8 cellular contexts compared by ENCODE assay signal in genomic region chr1:162561037-162561615, GRCh38. TPM values are rescaled to one million over a fixed set of nuclear protein-coding genes. Genes with fewer than 3 reads are reported as not detected.
DNase-seq lines count a peak whose midpoint lies in the region; ATAC-seq and TF ChIP-seq lines count a peak whose summit lies in the region.

No MANE protein-coding gene starts in this region.

- H4K91ac ChIP-seq in trophoblast cell (ENCODE audit: low read depth, low read length) = peak overlapping the region; percentile 11

- H3K27me3 ChIP-seq in SU-DHL-6 (ENCODE audit: low read length) (no peaks in the 10 kb centered on the region), trophoblast cell (ENCODE audit: insufficient read depth, low read length) (no peaks in the 10 kb centered on the region), transverse colon (no peaks in the 10 kb centered on the region)

- H3F3A ChIP-seq in SU-DHL-6 (ENCODE audit: insufficient read depth) = no peaks in the 10 kb centered on the region

- peaks cover 47% of the 10 kb centered on the region for H3K4me1 Mint-ChIP-seq in activated naive CD8-positive, alpha-beta T cell treated with anti-CD3 and anti-CD28 coated beads, Interleukin-2, amount 50 U/mL, for 24 hours

- H2BK5ac ChIP-seq in trophoblast cell (ENCODE audit: low read depth, low read length, poor library complexity) = peak overlapping the region; percentile 24

- H3K9ac ChIP-seq in SU-DHL-6 (ENCODE audit: low read length) (peak overlapping the region; percentile 84), trophoblast cell (ENCODE audit: low read length) (peak overlapping the region; percentile 94)

- peak; percentile 24 for TF ChIP-seq EP300 in transverse colon (IDR thresholded peaks at IDR 0.05; ENCODE audit: low read depth)

- peak overlapping the region; percentile 92 for H3K27ac Mint-ChIP-seq in activated naive CD8-positive, alpha-beta T cell treated with anti-CD3 and anti-CD28 coated beads, Interleukin-2, amount 50 U/mL, for 24 hours

- no peaks in the 10 kb centered on the region for H3K9me3 Mint-ChIP-seq in activated naive CD8-positive, alpha-beta T cell treated with anti-CD3 and anti-CD28 coated beads, Interleukin-2, amount 50 U/mL, for 24 hours

- H2AK5ac ChIP-seq in trophoblast cell (ENCODE audit: low read length) = no peak overlapping the region

- intact Hi-C loops in cardiac septum (cut with DNase I) (loop anchor here (1.0 kb wide), 1 partner anchor 64 kb away; the partner anchor contains the start of gene UHMK1), transverse colon (cut with DNase I; ENCODE audit: low total_unique reads) (no loop called here)

- H4K20me1 ChIP-seq in SU-DHL-6 (ENCODE audit: low read depth, low read length) = no peaks in the 10 kb centered on the region

- peak overlapping the region; percentile 2 for H3K14ac ChIP-seq in trophoblast cell (ENCODE audit: low read length)

- H2BK12ac ChIP-seq in trophoblast cell (ENCODE audit: low read length) = no peak overlapping the region

- H4K8ac ChIP-seq in trophoblast cell (ENCODE audit: low read depth, low read length) = peak overlapping the region; percentile 81

- peak overlapping the region; percentile 13 for H3K4ac ChIP-seq in trophoblast cell (ENCODE audit: low read depth, low read length)

- H3K36me3 ChIP-seq in SU-DHL-6 (ENCODE audit: low read length) = no peaks in the 10 kb centered on the region
- peaks cover 0 to 2% of the 10 kb centered on the region in 2 experiments for H3K36me3 ChIP-seq in trophoblast cell (ENCODE audit: control insufficient read depth in 1 of 2, insufficient read depth in 2 of 2, low read length in 2 of 2)
- H3K36me3 ChIP-seq in transverse colon = no peaks in the 10 kb centered on the region

- H3K4me2 ChIP-seq in SU-DHL-6 (ENCODE audit: low read depth, low read length, poor library complexity, severe bottlenecking) (peak overlapping the region; percentile 75), trophoblast cell (ENCODE audit: low read length) (peak overlapping the region; percentile 94)

- H2AFZ ChIP-seq in SU-DHL-6 (ENCODE audit: low read depth, low read length, severe bottlenecking) (peak overlapping the region; percentile 99), trophoblast cell (ENCODE audit: insufficient read depth, low read length, poor library complexity) (peak overlapping the region; percentile 18)

- peaks cover 9% of the 10 kb centered on the region for H3K36me3 Mint-ChIP-seq in activated naive CD8-positive, alpha-beta T cell treated with anti-CD3 and anti-CD28 coated beads, Interleukin-2, amount 50 U/mL, for 24 hours (ENCODE audit: low read depth)

- no peak overlapping the region for H3K23ac ChIP-seq in trophoblast cell (ENCODE audit: low read length)

- H3K4me1 ChIP-seq in trophoblast cell (ENCODE audit: control insufficient read depth in 1 of 2, insufficient read depth in 2 of 2, low read length in 2 of 2) = peaks cover 3% of the 10 kb centered on the region in 2 experiments
- peaks cover 9 to 56% (median 38%) of the 10 kb centered on the region in 4 donors for H3K4me1 ChIP-seq in transverse colon

- ATAC-seq in HG02763 (IDR thresholded peaks at IDR 0.05; ENCODE audit: unreplicated experiment) = peak; percentile 95
- peak; percentile 96 for ATAC-seq in activated naive CD8-positive, alpha-beta T cell treated with anti-CD3 and anti-CD28 coated beads, Interleukin-2, amount 50 U/mL, for 24 hours

- TF ChIP-seq POLR2A in transverse colon (IDR thresholded peaks at IDR 0.05) = no peak

- DNase-seq in NCI-H1417 (lab: John Stamatoyannopoulos, UW) (peak; percentile 97 to 100 (median 97)), cardiac septum (ENCODE audit: low spot score) (peak; percentile 99), trophoblast cell (peak; percentile 99), transverse colon (peak; percentile 100)
- peak; percentile 99 for DNase-seq in activated naive CD8-positive, alpha-beta T cell treated with anti-CD3 and anti-CD28 coated beads, Interleukin-2, amount 50 U/mL, for 24 hours

- H2BK120ac ChIP-seq in trophoblast cell (ENCODE audit: insufficient read depth, low read length, poor library complexity) = peak overlapping the region; percentile 14

- in situ Hi-C loops in transverse colon (cut with MboI; ENCODE audit: low pct_ligation_motif_present in 1 of 4, low pct_unique_long_range_greater_than_20kb in 1 of 4, low sequenced_read_pairs in 3 of 4) = no loop called here

- no CpG with 5 or more reads among the region's 53 CpGs for WGBS in trophoblast cell (ENCODE audit: extremely low coverage, insufficient coverage, insufficient read length)
- WGBS in transverse colon (ENCODE audit: low coverage in 1 of 2), 2 donors = 0% methylated on average over 18 of the region's 53 CpGs; no CpG with 5 or more reads in 1 of the 2 donors

- H3K79me1 ChIP-seq in trophoblast cell (ENCODE audit: low read length) = peaks cover 9% of the 10 kb centered on the region

- peak overlapping the region; percentile 87 for H3K4me3 Mint-ChIP-seq in activated naive CD8-positive, alpha-beta T cell treated with anti-CD3 and anti-CD28 coated beads, Interleukin-2, amount 50 U/mL, for 24 hours

- H3K27me3 Mint-ChIP-seq in activated naive CD8-positive, alpha-beta T cell treated with anti-CD3 and anti-CD28 coated beads, Interleukin-2, amount 50 U/mL, for 24 hours = no peaks in the 10 kb centered on the region

- peak overlapping the region; percentile 94 for H3K4me3 ChIP-seq in GM12875 (ENCODE audit: low read depth, low read length)
- H3K4me3 ChIP-seq in SU-DHL-6 (ENCODE audit: insufficient read depth, low read length, poor library complexity, severe bottlenecking) = peak overlapping the region; percentile 92
- peak overlapping the region; percentile 98 for H3K4me3 ChIP-seq in trophoblast cell (ENCODE audit: low read depth, low read length)
- peak overlapping the region; percentile 72 to 90 (median 80) for H3K4me3 ChIP-seq in transverse colon

- TF ChIP-seq CTCF in GM12875 (IDR thresholded peaks at IDR 0.05; ENCODE audit: borderline replicate concordance, insufficient read depth, low read depth, low read length) (no peak), SU-DHL-6 (IDR thresholded peaks at IDR 0.05; ENCODE audit: insufficient read depth, low read length, poor library complexity, severe bottlenecking) (no peak), transverse colon (IDR thresholded peaks at IDR 0.05) (no peak)

- peaks cover 19% of the 10 kb centered on the region for H3K79me2 ChIP-seq in SU-DHL-6 (ENCODE audit: insufficient read depth, low read length)
- peaks cover 7% of the 10 kb centered on the region for H3K79me2 ChIP-seq in trophoblast cell (ENCODE audit: control insufficient read depth, insufficient read depth, low read length, poor library complexity)

- H3K27ac ChIP-seq in SU-DHL-6 (ENCODE audit: low read depth, low read length) (no peak overlapping the region), trophoblast cell (ENCODE audit: low read depth, low read length) (peak overlapping the region; percentile 68), transverse colon (peak overlapping the region; percentile 90 to 98 (median 95))

- peak overlapping the region; percentile 2 for H4K12ac ChIP-seq in trophoblast cell (ENCODE audit: low read depth, low read length)

- H3K9me2 ChIP-seq in SU-DHL-6 (replicated peaks; ENCODE audit: insufficient read depth, low read length) = no peaks in the 10 kb centered on the region

- no peaks in the 10 kb centered on the region for H3K9me3 ChIP-seq in SU-DHL-6 (ENCODE audit: insufficient read depth, low read length)
- H3K9me3 ChIP-seq in trophoblast cell (ENCODE audit: insufficient read depth, low read depth, low read length) = peaks cover 2% of the 10 kb centered on the region
- H3K9me3 ChIP-seq in transverse colon = no peaks in the 10 kb centered on the region

- peak overlapping the region; percentile 6 for H3K18ac ChIP-seq in trophoblast cell (ENCODE audit: low read length)

RNA-seq across cellular contexts. Expression of gene UAP1, which starts 0.4 kb away (rescaled TPM):
- total RNA-seq in cardiac septum (24.4 TPM), transverse colon (100 to 1,000 TPM in 3 of 4 donors, 10 to 100 TPM in 1; 95.0 to 131 (median 117) TPM)
- 39.2 and 40.5 TPM in 2 replicates for polyA plus RNA-seq in trophoblast cell (2013)
